9 cellular contexts compared by ENCODE assay signal in the genomic region with DNA sequence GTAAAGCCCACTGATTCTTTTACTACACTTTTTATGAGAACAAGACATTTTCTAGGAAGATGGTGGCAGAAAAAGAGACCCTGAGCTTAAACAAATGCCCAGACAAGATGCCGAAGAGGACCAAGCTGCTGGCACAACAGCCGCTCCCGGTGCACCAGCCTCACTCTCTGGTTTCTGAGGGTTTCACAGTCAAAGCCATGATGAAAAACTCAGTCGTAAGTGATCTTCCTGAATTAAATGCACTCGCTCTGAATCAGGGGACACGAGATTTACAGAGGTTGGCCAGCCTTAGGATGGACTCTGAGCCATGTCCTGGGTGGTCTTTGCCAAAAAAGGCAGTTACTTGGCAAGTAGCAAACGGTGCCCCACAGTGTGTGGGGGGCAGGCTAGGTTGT. TPM values are rescaled to one million over a fixed set of nuclear protein-coding genes. Genes with fewer than 3 reads are reported as not detected.
DNase-seq lines count a peak whose midpoint lies in the region; ATAC-seq, FAIRE-seq and TF ChIP-seq lines count a peak whose summit lies in the region.
"Had no signal": no experiment of that assay in that cellular context is flagged by ENCODE, and none has a peak within 500 bp of the region (broad histone marks: within the 10 kb centered on the region; RNA-seq: fewer than 3 reads in every experiment).

No MANE protein-coding gene starts in this region.

- H3K4me2 ChIP-seq in keratinocyte (ENCODE audit: control insufficient read depth, extremely low read depth, insufficient read depth, low read depth, low read length): peak overlapping the region; percentile 86

- H3K4me1 Mint-ChIP-seq in activated naive CD8-positive, alpha-beta T cell (ENCODE audit: low read depth): peaks cover 17% of the 10 kb centered on the region

- TF ChIP-seq CTCF in keratinocyte (optimal IDR thresholded peaks at IDR 0.05 in 1 of 3, IDR thresholded peaks at IDR 0.05 in 1 of 3, conservative IDR thresholded peaks at IDR 0.05 in 1 of 3; ENCODE audit: extremely low read depth in 1 of 3, insufficient read depth in 2 of 3, low read length in 3 of 3) (no peak), stomach (IDR thresholded peaks at IDR 0.05) (no peak)

- no peaks in the 10 kb centered on the region for H3K36me3 Mint-ChIP-seq in activated naive CD8-positive, alpha-beta T cell

- no peaks in the 10 kb centered on the region for H3K9me3 Mint-ChIP-seq in activated naive CD8-positive, alpha-beta T cell (ENCODE audit: low read depth)

- TF ChIP-seq EP300 in stomach (IDR thresholded peaks at IDR 0.05): no peak

- ATAC-seq in GM18517 (IDR thresholded peaks at IDR 0.05; ENCODE audit: unreplicated experiment): no peak
- ATAC-seq in HG03571 (IDR thresholded peaks at IDR 0.05; ENCODE audit: unreplicated experiment): no peak

- FAIRE-seq in keratinocyte (lab: Jason Lieb, UNC): no peak

- DNase-seq in NCI-H146 (lab: John Stamatoyannopoulos, UW): peak; percentile 81
- no peak for DNase-seq in NCI-H146 treated with DMSO at 0.1 percent for 48 hours (lab: John Stamatoyannopoulos, UW; ENCODE audit: unreplicated experiment)
- DNase-seq in keratinocyte (ENCODE audit: low read depth, low spot score): no peak
- DNase-seq in stomach: no peak
- DNase-seq in Kasumi-1 (lab: John Stamatoyannopoulos, UW): no peak

- H3K9me1 ChIP-seq in keratinocyte (ENCODE audit: control insufficient read depth, extremely low read depth, insufficient read depth, low read length): no peaks in the 10 kb centered on the region

- H3K27ac ChIP-seq in keratinocyte (ENCODE audit: control insufficient read depth, insufficient read depth, low read length) (peak overlapping the region; percentile 58), stomach (peak overlapping the region; percentile 41 to 98 (median 90))

- H3K4me1 ChIP-seq in keratinocyte (ENCODE audit: control insufficient read depth, extremely low read depth, insufficient read depth, low read length) (peaks cover 7% of the 10 kb centered on the region), stomach (peaks cover 6 to 31% (median 14%) of the 10 kb centered on the region in 4 donors)
- H3K4me1 ChIP-seq: thyroid gland had no signal

- no peaks in the 10 kb centered on the region for H3K36me3 ChIP-seq in keratinocyte (ENCODE audit: control insufficient read depth in 2 of 2, extremely low read depth in 1 of 2, insufficient read depth in 2 of 2, low read length in 2 of 2)
- no peaks in the 10 kb centered on the region for H3K36me3 ChIP-seq in stomach
- H3K36me3 ChIP-seq: thyroid gland had no signal

- H3K4me3 ChIP-seq in keratinocyte (ENCODE audit: control insufficient read depth in 2 of 3, extremely low read depth in 1 of 3, insufficient read depth in 2 of 3, low read depth in 1 of 3, low read length in 3 of 3) (peak overlapping the region in 2 of 3 experiments; percentile 53 to 57), stomach (peak overlapping the region; percentile 81 to 91 (median 88))

- peak overlapping the region; percentile 10 for H3K27ac Mint-ChIP-seq in activated naive CD8-positive, alpha-beta T cell

- no peak for TF ChIP-seq POLR2A in stomach (IDR thresholded peaks at IDR 0.05)

- no peaks in the 10 kb centered on the region for H3K27me3 Mint-ChIP-seq in activated naive CD8-positive, alpha-beta T cell

- no peaks in the 10 kb centered on the region for H4K20me1 ChIP-seq in keratinocyte (ENCODE audit: control insufficient read depth, extremely low read depth, insufficient read depth, low read length)

- peak overlapping the region; percentile 49 for H3K9ac ChIP-seq in keratinocyte (ENCODE audit: control insufficient read depth, extremely low read depth, insufficient read depth, low read length)

- H3K27me3 ChIP-seq in keratinocyte (ENCODE audit: control insufficient read depth, extremely low read depth, insufficient read depth, low read length) (no peaks in the 10 kb centered on the region), stomach (no peaks in the 10 kb centered on the region)
- H3K27me3 ChIP-seq: thyroid gland had no signal

- peak overlapping the region; percentile 94 for H3K4me3 Mint-ChIP-seq in activated naive CD8-positive, alpha-beta T cell

- 29 to 38% (median 37%) methylated on average over 7 of the region's 7 CpGs for WGBS in stomach, 5 donors

- H3K9me3 ChIP-seq in keratinocyte (ENCODE audit: control insufficient read depth, low read depth, low read length) (no peaks in the 10 kb centered on the region), stomach (no peaks in the 10 kb centered on the region)
- H3K9me3 ChIP-seq: thyroid gland had no signal

- H2AFZ ChIP-seq in keratinocyte (ENCODE audit: control insufficient read depth, low read length): peak overlapping the region; percentile 84

- dilution Hi-C loops in keratinocyte (cut with MboI; ENCODE audit: extremely low pct_ligation_motif_present, low sequenced_read_pairs): no loop called here

- H3K79me2 ChIP-seq in keratinocyte (ENCODE audit: control insufficient read depth, insufficient read depth, low read length): no peaks in the 10 kb centered on the region

- intact Hi-C loops in stomach (cut with DNase I; ENCODE audit: low total_unique reads): no loop called here

RNA-seq across cellular contexts. Expression of gene PACRG, which starts 0.4 kb away (rescaled TPM):
- polyA plus RNA-seq in keratinocyte (0.11 to 0.61 TPM (median 0.31 TPM) in 3 replicates), stomach (1 to 10 TPM; 1.8 to 2.9 (median 2.5) TPM)
- not detected for polyA plus RNA-seq in keratinocyte (2011; ENCODE audit: low read depth)
- polyA plus RNA-seq in keratinocyte (2011; cell fraction: cytosol; rRNA removed): 0.12 and 0.19 TPM in 2 replicates
- 0.13 and 0.41 TPM in 2 replicates for polyA plus RNA-seq in keratinocyte (2011; cell fraction: nucleus; rRNA removed)
- 0.44 TPM in 1 of 2 replicates, not detected in the other for polyA plus RNA-seq in keratinocyte (2012; ENCODE audit: low replicate concordance)
- polyA minus RNA-seq in keratinocyte: not detected in 3 replicates
- polyA minus RNA-seq in keratinocyte (2011; cell fraction: cytosol; rRNA and poly(A)+ RNA removed): not detected
- 2.3 TPM in 1 of 2 replicates, not detected in the other for polyA minus RNA-seq in keratinocyte (2011; cell fraction: nucleus; rRNA and poly(A)+ RNA removed)
- 10 to 100 TPM in 1 of 5 donors, 1 to 10 TPM in 2, not detected in 2; 3.5 to 28.6 (median 3.7) TPM for total RNA-seq in stomach

RNA-seq across cellular contexts. Expression of gene PRKN, which starts 0.6 kb away (rescaled TPM):
- 0.19 to 0.67 TPM (median 0.55 TPM) in 3 replicates for polyA plus RNA-seq in keratinocyte
- 1.5 TPM for polyA plus RNA-seq in keratinocyte (2011; ENCODE audit: low read depth)
- 0.39 and 0.49 TPM in 2 replicates for polyA plus RNA-seq in keratinocyte (2011; cell fraction: cytosol; rRNA removed)
- polyA plus RNA-seq in keratinocyte (2011; cell fraction: nucleus; rRNA removed): 0.39 and 0.49 TPM in 2 replicates
- polyA plus RNA-seq in keratinocyte (2012; ENCODE audit: low replicate concordance): 0.17 and 0.58 TPM in 2 replicates
- polyA minus RNA-seq in keratinocyte: 0.39 to 1.8 TPM (median 1.1 TPM) in 3 replicates
- polyA minus RNA-seq in keratinocyte (2011; cell fraction: cytosol; rRNA and poly(A)+ RNA removed): 1.5 TPM
- 1.1 and 5.7 TPM in 2 replicates for polyA minus RNA-seq in keratinocyte (2011; cell fraction: nucleus; rRNA and poly(A)+ RNA removed)
- total RNA-seq in stomach: 10 to 100 TPM in 4 of 5 donors, 1 to 10 TPM in 1; 8.1 to 19.8 (median 17.0) TPM
- 1 to 10 TPM in 2 of 3 donors, under 1 TPM in 1; 0.68 to 2.0 (median 1.5) TPM for polyA plus RNA-seq in stomach
